Comparison of ENCODE assay signal across 15 cellular contexts in genomic region chr3:4340077-4340410, GRCh38. TPM values are rescaled to one million over a fixed set of nuclear protein-coding genes. Genes with fewer than 3 reads are reported as not detected.
DNase-seq lines count a peak whose midpoint lies in the region; ATAC-seq, FAIRE-seq and TF ChIP-seq lines count a peak whose summit lies in the region.
"Had no signal": no experiment of that assay in that cellular context is flagged by ENCODE, and none has a peak within 500 bp of the region (broad histone marks: within the 10 kb centered on the region; RNA-seq: fewer than 3 reads in every experiment).

No MANE protein-coding gene starts in this region.

- TF ChIP-seq POLR2A in IMR-90 (IDR thresholded peaks at IDR 0.05; ENCODE audit: low read depth, low read length) (no peak), K562 (conservative IDR thresholded peaks at IDR 0.05) (no peak), gastroesophageal sphincter (IDR thresholded peaks at IDR 0.05) (no peak)

- TF ChIP-seq EP300 in K562 (IDR thresholded peaks at IDR 0.05; ENCODE audit: low read length) (no peak), gastroesophageal sphincter (IDR thresholded peaks at IDR 0.05) (no peak)

- peak overlapping the region; percentile 60 for H3K18ac ChIP-seq in IMR-90 (ENCODE audit: low read depth, low read length)

- no peak overlapping the region for H3K4me2 ChIP-seq in IMR-90 (ENCODE audit: low read depth, low read length)
- peak overlapping the region; percentile 59; the same call in 1 of the 2 replicates for H3K4me2 ChIP-seq in K562 (ENCODE audit: insufficient read depth, low read length)
- no peak overlapping the region for H3K4me2 ChIP-seq in hepatocyte
- H3K4me2 ChIP-seq: PC-9 had no signal

- no peak overlapping the region for H2AK9ac ChIP-seq in IMR-90 (replicated peaks; ENCODE audit: low read depth, low read length, poor library complexity)

- H3K36me3 ChIP-seq in IMR-90 (ENCODE audit: control insufficient read depth, insufficient read depth, low read length) (no peaks in the 10 kb centered on the region), K562 (ENCODE audit: control insufficient read depth, insufficient read depth, low read length) (no peaks in the 10 kb centered on the region), gastroesophageal sphincter (no peaks in the 10 kb centered on the region), thoracic aorta (no peaks in the 10 kb centered on the region), hepatocyte (replicated peaks; ENCODE audit: insufficient read depth, low read depth) (no peaks in the 10 kb centered on the region)
- H3K36me3 ChIP-seq: HAP-1, MG63 had no signal

- H3K79me1 ChIP-seq in IMR-90 (ENCODE audit: low read depth in 1 of 2, low read length in 2 of 2), result no peaks in the 10 kb centered on the region

- no peak overlapping the region for H2BK5ac ChIP-seq in IMR-90 (ENCODE audit: low read depth, low read length, poor library complexity, severe bottlenecking)

- H3K79me2 ChIP-seq in K562 (ENCODE audit: control insufficient read depth, insufficient read depth, low read length), result no peaks in the 10 kb centered on the region
- no peaks in the 10 kb centered on the region for H3K79me2 ChIP-seq in hepatocyte

- H3K9ac ChIP-seq in IMR-90 (ENCODE audit: low read depth, low read length) (no peak overlapping the region), K562 (ENCODE audit: insufficient read depth in 1 of 2, low read depth in 2 of 2, low read length in 2 of 2) (no peak overlapping the region)

- H3K9me1 ChIP-seq in IMR-90 (ENCODE audit: insufficient read depth, low read length), result no peaks in the 10 kb centered on the region
- no peaks in the 10 kb centered on the region for H3K9me1 ChIP-seq in K562 (ENCODE audit: control insufficient read depth, insufficient read depth, low read length)

- H4K91ac ChIP-seq in IMR-90 (ENCODE audit: insufficient read depth, low read depth, low read length), result no peak overlapping the region

- no peak overlapping the region for H2AFZ ChIP-seq in IMR-90 (replicated peaks; ENCODE audit: low read length, poor library complexity)
- H2AFZ ChIP-seq in K562 (ENCODE audit: low read depth, low read length), result peak overlapping the region; percentile 64
- no peak overlapping the region for H2AFZ ChIP-seq in hepatocyte
- H2AFZ ChIP-seq: PC-9 had no signal

- H2AK5ac ChIP-seq in IMR-90 (ENCODE audit: low read depth, low read length), result no peak overlapping the region

- H3K27ac ChIP-seq in IMR-90 (ENCODE audit: insufficient read depth, low read length), result no peak overlapping the region
- 0 out of 3 replicates have a peak overlapping the region, but pooled peaks have one; percentile 11 for H3K27ac ChIP-seq in K562 (ENCODE audit: extremely low read depth, low read depth, low read length)
- H3K27ac ChIP-seq in gastroesophageal sphincter, result peak overlapping the region in 3 of 4 donors; percentile 20 to 55 (median 34)
- H3K27ac ChIP-seq in thoracic aorta, result peak overlapping the region; percentile 59 to 69
- no peak overlapping the region for H3K27ac ChIP-seq in hepatocyte
- H3K27ac ChIP-seq: PC-9, SK-N-MC had no signal

- peaks cover 10% of the 10 kb centered on the region for H3K4me1 ChIP-seq in IMR-90 (ENCODE audit: control insufficient read depth, insufficient read depth, low read length)
- peaks cover 0 to 12% of the 10 kb centered on the region in 2 experiments; a peak in 3 of 5 replicates for H3K4me1 ChIP-seq in K562 (replicated peaks in 1 of 2; ENCODE audit: control insufficient read depth in 2 of 2, insufficient read depth in 2 of 2, low read length in 2 of 2)
- peaks cover 0 to 44% (median 6%) of the 10 kb centered on the region in 3 donors for H3K4me1 ChIP-seq in gastroesophageal sphincter
- H3K4me1 ChIP-seq in thoracic aorta (ENCODE audit: control insufficient read depth in 1 of 2, low read depth in 2 of 2), result peaks cover 5 to 33% of the 10 kb centered on the region in 2 donors
- H3K4me1 ChIP-seq in hepatocyte (ENCODE audit: insufficient read depth), result no peaks in the 10 kb centered on the region

- intact Hi-C loops in IMR-90 (cut with micrococcal nuclease), result no loop called here
- intact Hi-C loops in K562 (cut with micrococcal nuclease), result no loop called here

- no peak overlapping the region for H2BK20ac ChIP-seq in IMR-90 (ENCODE audit: low read depth, low read length)

- TF ChIP-seq RAD21 in IMR-90 (IDR thresholded peaks at IDR 0.05; ENCODE audit: low read length) (no peak), K562 (CRISPR knock-in tag; conservative IDR thresholded peaks at IDR 0.05 in 1 of 2, IDR thresholded peaks at IDR 0.05 in 1 of 2) (no peak)

- H2BK15ac ChIP-seq in IMR-90 (ENCODE audit: low read depth, low read length), result no peak overlapping the region

- no peaks in the 10 kb centered on the region for H3K27me3 ChIP-seq in IMR-90 (ENCODE audit: control insufficient read depth, insufficient read depth, low read length)
- H3K27me3 ChIP-seq in K562 (ENCODE audit: control insufficient read depth in 2 of 2, insufficient read depth in 2 of 2, low read length in 2 of 2), result no peaks in the 10 kb centered on the region
- no peaks in the 10 kb centered on the region for H3K27me3 ChIP-seq in gastroesophageal sphincter
- H3K27me3 ChIP-seq in thoracic aorta (replicated peaks; ENCODE audit: insufficient read depth), result no peaks in the 10 kb centered on the region
- no peaks in the 10 kb centered on the region for H3K27me3 ChIP-seq in hepatocyte
- H3K27me3 ChIP-seq: MG63 had no signal

- DNase-seq in IMR-90, result no peak
- no peak for DNase-seq in K562 (ENCODE audit: extremely low read depth in 1 of 4, low spot score in 3 of 4)
- no peak for DNase-seq in thoracic aorta (ENCODE audit: low spot score)
- no peak for DNase-seq in hepatocyte (ENCODE audit: low spot score)
- no peak for DNase-seq in H4 (ENCODE audit: low spot score)
- DNase-seq in KBM-7, result no peak
- DNase-seq: MG63, NCI-H1105 treated with DMSO at 0.1 percent for 48 hours, NCI-H187, NCI-H446, PC-9 had no signal

- H4K20me1 ChIP-seq in IMR-90 (ENCODE audit: insufficient read depth, low read length) (no peaks in the 10 kb centered on the region), K562 (replicated peaks; ENCODE audit: control insufficient read depth, insufficient read depth, low read length) (no peaks in the 10 kb centered on the region), hepatocyte (ENCODE audit: insufficient read depth, poor library complexity, severe bottlenecking) (no peaks in the 10 kb centered on the region)

- BruUV-seq in IMR-90 (replicated peaks; lab: Mats Ljungman, UMichigan) (no TSS peak), K562 (replicated peaks; lab: Mats Ljungman, UMichigan) (no TSS peak)

- ATAC-seq in IMR-90 (ENCODE audit: low read depth), result no peak
- ATAC-seq in K562, result no peak
- ATAC-seq in gastroesophageal sphincter, result no peak
- ATAC-seq in thoracic aorta (ENCODE audit: insufficient number of reproducible peaks, low FRiP score, low read depth), result no peak
- no peak for ATAC-seq in GM19463 (IDR thresholded peaks at IDR 0.05; ENCODE audit: unreplicated experiment)

- H4K8ac ChIP-seq in IMR-90 (ENCODE audit: low read depth in 2 of 2, low read length in 2 of 2), result no peak overlapping the region

- no peak overlapping the region for H2BK120ac ChIP-seq in IMR-90 (ENCODE audit: low read depth, low read length)

- CTCF ChIA-PET in IMR-90 (lab: Yijun Ruan, JAX), result interaction anchor here (1.2 to 2.3 kb wide), 2 partner anchors 11 to 293 kb away, joined by 9 to 12 read pairs; no protein-coding TSS in a partner anchor
- CTCF ChIA-PET in K562 (lab: Yijun Ruan, JAX; ENCODE audit: low intra/inter-chr PET ratio), result no interaction called here

- H3K9me2 ChIP-seq in hepatocyte (replicated peaks; ENCODE audit: insufficient read depth), result no peaks in the 10 kb centered on the region

- no peak overlapping the region for H3K23ac ChIP-seq in IMR-90 (ENCODE audit: low read depth, low read length)

- no CpG with 5 or more reads among the region's 4 CpGs for WGBS in IMR-90 (ENCODE audit: extremely low coverage in 2 of 2, insufficient read length in 1 of 2), 2 experiments
- WGBS in K562 (ENCODE audit: insufficient coverage, low coverage, missing lambda C conversion rate), result 68% methylated on average over 4 of the region's 4 CpGs
- 77% methylated on average over 2 of the region's 4 CpGs; no CpG with 5 or more reads in 1 of the 2 donors for WGBS in gastroesophageal sphincter (ENCODE audit: low coverage in 1 of 2), 2 donors
- 99% methylated on average over 4 of the region's 4 CpGs for WGBS in hepatocyte (ENCODE audit: low lambda C conversion rate, missing lambda C conversion rate)

- dilution Hi-C loops in IMR-90 (cut with HindIII; ENCODE audit: low sequenced_read_pairs, unreplicated experiment), result no loop called here

- H3K14ac ChIP-seq in IMR-90 (replicated peaks; ENCODE audit: low read depth, low read length), result no peak overlapping the region

- H3K4me3 ChIP-seq in IMR-90 (ENCODE audit: insufficient read depth, low read depth, low read length) (no peak overlapping the region), K562 (no peak overlapping the region), gastroesophageal sphincter (no peak overlapping the region), thoracic aorta (no peak overlapping the region), hepatocyte (no peak overlapping the region)
- H3K4me3 ChIP-seq: HAP-1, MG63, PC-9, SK-N-MC had no signal

- no peak for FAIRE-seq in K562 (lab: Jason Lieb, UNC)

- no peak overlapping the region for H3K56ac ChIP-seq in IMR-90 (ENCODE audit: extremely low read depth, insufficient read depth, low read length)

- no peak for TF ChIP-seq CTCF in IMR-90 (conservative IDR thresholded peaks at IDR 0.05; ENCODE audit: low read depth, low read length)
- no peak for TF ChIP-seq CTCF in K562 (IDR thresholded peaks at IDR 0.05 in 2 of 3, conservative IDR thresholded peaks at IDR 0.05 in 1 of 3; ENCODE audit: insufficient read depth in 2 of 3, low read depth in 1 of 3, low read length in 3 of 3)
- no peak for TF ChIP-seq CTCF in gastroesophageal sphincter (IDR thresholded peaks at IDR 0.05)
- TF ChIP-seq CTCF in thoracic aorta (IDR thresholded peaks at IDR 0.05), result no peak
- no peak for TF ChIP-seq CTCF in hepatocyte (IDR thresholded peaks at IDR 0.05; ENCODE audit: poor library complexity)

- H4K5ac ChIP-seq in IMR-90 (ENCODE audit: low read depth, low read length), result peak overlapping the region; percentile 18

- H3K9me3 ChIP-seq in IMR-90 (ENCODE audit: control insufficient read depth, insufficient read depth, low read length) (no peaks in the 10 kb centered on the region), K562 (replicated peaks; ENCODE audit: control insufficient read depth, insufficient read depth, low read depth, low read length) (no peaks in the 10 kb centered on the region), gastroesophageal sphincter (no peaks in the 10 kb centered on the region), thoracic aorta (no peaks in the 10 kb centered on the region), hepatocyte (ENCODE audit: low read depth) (no peaks in the 10 kb centered on the region)
- H3K9me3 ChIP-seq: HAP-1, MG63 had no signal

- H3K4ac ChIP-seq in IMR-90 (ENCODE audit: low read depth, low read length), result no peak overlapping the region

- in situ Hi-C loops in IMR-90 (cut with MboI; ENCODE audit: low sequenced_read_pairs), result no loop called here
- in situ Hi-C loops in K562 (cut with MboI), result no loop called here
- in situ Hi-C loops in KBM-7 (cut with MboI; ENCODE audit: low pct_unique_long_range_greater_than_20kb, low sequenced_read_pairs), result loop anchor here (25.0 kb wide), 1 partner anchor 272 kb away; no protein-coding TSS in a partner anchor

- POLR2A ChIA-PET in IMR-90 (lab: Charles Lee; ENCODE audit: unreplicated experiment) (no interaction called here), K562 (lab: Yijun Ruan, JAX) (interaction anchor here (0.6 to 1.4 kb wide), 3 partner anchors 43 to 299 kb away, joined by 3 to 12 read pairs (median 3); partner anchors contain the start of gene ITPR1)

RNA-seq across cellular contexts. Expression of gene SETMAR, which starts 36.9 kb away (rescaled TPM):
- total RNA-seq in IMR-90 (2012; rRNA removed) (17.8 and 18.1 TPM in 2 replicates), K562 (2014; rRNA removed) (12.4 and 21.7 TPM in 2 replicates), K562 (2014; rRNA removed; fragmentation: Illumina TruSeq; extraction: Trizol) (22.6 and 22.9 TPM in 2 replicates), K562 (2015; rRNA removed; fragmentation: Illumina TruSeq; extraction: Trizol) (22.5 and 24.7 TPM in 2 replicates), K562 (2021) (17.4 and 18.0 TPM in 2 replicates), gastroesophageal sphincter (10 to 100 TPM; 24.4 to 43.4 (median 26.8) TPM), thoracic aorta (10 to 100 TPM; 14.1 to 20.0 TPM), hepatocyte (15.4 and 23.4 TPM in 2 replicates)
- polyA plus RNA-seq in IMR-90 (2012; rRNA removed) (11.9 and 12.7 TPM in 2 replicates), K562 (2011; rRNA removed) (16.7 and 22.9 TPM in 2 replicates), K562 (2014; fragmentation: Illumina TruSeq; extraction: Trizol) (21.5 and 25.1 TPM in 2 replicates), K562 (2014; fragmentation: Nextera tagmentation; extraction: Ambion mirVana) (10 to 100 TPM in 1 of 2 experiments, 1 to 10 TPM in 1; 5.5 to 10.2 TPM), K562 (2014; rRNA removed) (17.6 and 18.2 TPM in 2 replicates), hepatocyte (13.5 and 16.5 TPM in 2 replicates)
- 3.6 and 6.2 TPM in 2 replicates for polyA plus RNA-seq in IMR-90 (2012; cell fraction: cytosol; rRNA removed)
- polyA plus RNA-seq in IMR-90 (2012; cell fraction: nucleus; rRNA removed; ENCODE audit: low replicate concordance), result 5.2 and 30.7 TPM in 2 replicates
- 23.2 and 32.3 TPM in 2 replicates for total RNA-seq in K562 (2011; cell fraction: chromatin; rRNA removed; ENCODE audit: low replicate concordance)
- 22.8 and 27.4 TPM in 2 replicates for total RNA-seq in K562 (2011; cell fraction: nucleolus; rRNA removed)
- 35.6 and 42.7 TPM in 2 replicates for total RNA-seq in K562 (2011; cell fraction: nucleoplasm; rRNA removed)
- 10.5 and 12.2 TPM in 2 replicates for polyA plus RNA-seq in K562 (2011; cell fraction: cytosol; rRNA removed)
- 17.9 and 25.1 TPM in 2 replicates for polyA plus RNA-seq in K562 (2011; cell fraction: nucleus; rRNA removed)
- 14.3 and 17.4 TPM in 2 replicates for polyA plus RNA-seq in K562 (2012)
- polyA minus RNA-seq in K562 (2011; rRNA and poly(A)+ RNA removed), result 33.2 and 34.4 TPM in 2 replicates
- polyA minus RNA-seq in K562 (2011; cell fraction: cytosol; rRNA and poly(A)+ RNA removed), result 5.0 and 9.4 TPM in 2 replicates
- polyA minus RNA-seq in K562 (2011; cell fraction: nucleus; rRNA and poly(A)+ RNA removed), result 28.7 and 31.2 TPM in 2 replicates
- total RNA-seq in H4 (2014; rRNA removed; shearing (Covaris generic)), result 40.8 and 51.6 TPM in 2 replicates

Comparison
In these comparisons a context has a peak if more than half of its experiments do, and no peak if none do; other contexts are left out.
1. H3K27ac ChIP-seq: peak in K562 (single experiment), gastroesophageal sphincter (3 of 4) and thoracic aorta (2 of 2); none in IMR-90 (single experiment) and hepatocyte (single experiment).